Comparison of ENCODE assay signal across 21 cellular contexts in the genomic region with DNA sequence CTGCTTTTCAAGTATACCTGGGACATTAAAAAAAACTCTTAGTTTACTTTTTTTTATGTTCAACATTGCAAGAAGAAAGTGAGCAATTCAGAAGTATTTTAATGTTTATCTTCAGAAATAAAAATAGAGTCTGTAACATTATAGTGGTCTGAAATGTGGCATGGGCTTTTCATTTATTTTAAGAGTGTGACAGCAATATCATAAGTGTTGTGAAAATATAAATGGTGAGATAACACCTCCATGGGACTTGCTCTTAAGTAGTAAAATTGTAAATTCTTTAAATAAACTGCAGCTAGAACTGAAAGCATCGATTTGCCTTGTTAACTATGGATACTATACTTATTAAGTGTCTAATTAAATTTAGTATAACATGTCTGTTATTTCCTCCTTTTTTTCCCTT.
"Had no signal": no experiment of that assay in that cellular context is flagged by ENCODE, and none has a peak within 500 bp of the region (broad histone marks: within the 10 kb centered on the region; RNA-seq: fewer than 3 reads in every experiment).

No MANE protein-coding gene starts in this region.

- DNase-seq: IMR-90, Karpas-422, KG1, MG63, NCI-H1092, NCI-H1105 treated with DMSO at 0.1 percent for 48 hours, NCI-H1417 treated with DMSO at 0.1 percent for 48 hours, NCI-H146, NCI-H1694 treated with DMSO at 0.1 percent for 48 hours, NCI-H1930, NCI-H2081, NCI-H2107, NCI-H2227 treated with DMSO at 0.1 percent for 48 hours, NCI-H446, NCI-H510A, NCI-H524 treated with DMSO at 0.1 percent for 48 hours, NCI-H69, NCI-H774, Right ventricle myocardium superior, RPMI8226, SIG-M5 had no signal
